In genomic region chr7:56175086-56175760, GRCh38 we compare ENCODE assay signal across 14 cellular contexts. TPM values are rescaled to one million over a fixed set of nuclear protein-coding genes. Genes with fewer than 3 reads are reported as not detected.
DNase-seq lines count a peak whose midpoint lies in the region; ATAC-seq and TF ChIP-seq lines count a peak whose summit lies in the region.
"Had no signal": no experiment of that assay in that cellular context is flagged by ENCODE, and none has a peak within 500 bp of the region (broad histone marks: within the 10 kb centered on the region; RNA-seq: fewer than 3 reads in every experiment).

No MANE protein-coding gene starts in this region.

- WGBS in esophagus muscularis mucosa, result 0% methylated on average over 6 of the region's 62 CpGs

- H3K4me1 ChIP-seq in Peyer's patch (no peaks in the 10 kb centered on the region), esophagus muscularis mucosa (peaks cover 0 to 19% (median 19%) of the 10 kb centered on the region in 4 donors), muscle layer of colon (ENCODE audit: insufficient read depth, low read length) (no peaks in the 10 kb centered on the region), tibial artery (peaks cover 0 to 20% (median 10%) of the 10 kb centered on the region in 4 donors)

- H3K9me3 ChIP-seq in Peyer's patch, result peaks cover 0 to 6% (median 0%) of the 10 kb centered on the region in 4 donors
- no peaks in the 10 kb centered on the region for H3K9me3 ChIP-seq in esophagus muscularis mucosa
- no peaks in the 10 kb centered on the region for H3K9me3 ChIP-seq in muscle layer of colon (ENCODE audit: low read length)
- no peaks in the 10 kb centered on the region for H3K9me3 ChIP-seq in tibial artery

- intact Hi-C loops in esophagus muscularis mucosa (cut with DNase I), result no loop called here
- intact Hi-C loops in tibial artery (cut with DNase I; ENCODE audit: low total_unique reads), result no loop called here

- no peak for TF ChIP-seq EP300 in esophagus muscularis mucosa (IDR thresholded peaks at IDR 0.05)

- H3K4me3 ChIP-seq in Peyer's patch (peak overlapping the region; percentile 14 to 40 (median 20)), esophagus muscularis mucosa (peak overlapping the region; percentile 58 to 63 (median 61)), muscle layer of colon (ENCODE audit: low read depth in 1 of 2, low read length in 2 of 2) (peak overlapping the region; percentile 64 to 67), tibial artery (peak overlapping the region; percentile 53 to 80)
- H3K4me3 ChIP-seq: GM23338 had no signal

- TF ChIP-seq POLR2A in Peyer's patch (IDR thresholded peaks at IDR 0.05) (no peak), esophagus muscularis mucosa (IDR thresholded peaks at IDR 0.05; ENCODE audit: low read depth) (no peak)

- H3K27me3 ChIP-seq in Peyer's patch (no peaks in the 10 kb centered on the region), esophagus muscularis mucosa (peaks cover 0 to 18% (median 0%) of the 10 kb centered on the region in 4 donors), muscle layer of colon (ENCODE audit: control insufficient read depth in 1 of 2, insufficient read depth in 2 of 2, low read length in 2 of 2) (no peaks in the 10 kb centered on the region), tibial artery (peaks cover 0 to 9% of the 10 kb centered on the region in 2 donors)

- peak in 1 of 3 donors; percentile 51 for DNase-seq in Peyer's patch
- no peak for DNase-seq in esophagus muscularis mucosa (ENCODE audit: extremely low spot score)
- DNase-seq in tibial artery, result peak; percentile 21 to 77
- no peak for DNase-seq in EL
- no peak for DNase-seq in T-helper 2 cell
- DNase-seq in epidermal melanocyte (ENCODE audit: insufficient read length, low spot score), result no peak
- DNase-seq: activated CD4-positive, alpha-beta T cell treated with anti-CD3 and anti-CD28 coated beads, Interleukin-2, amount 10 ng/mL, durations not matched to agents 24 days and 14 days; NK-92 treated with Interleukin-12 subunit alpha and Interleukin-12 subunit beta, amount 100 ng/mL, for 24 hours; T-helper 1 cell had no signal

- H3K36me3 ChIP-seq in Peyer's patch (no peaks in the 10 kb centered on the region), esophagus muscularis mucosa (no peaks in the 10 kb centered on the region), muscle layer of colon (ENCODE audit: insufficient read depth, low read length) (no peaks in the 10 kb centered on the region), tibial artery (no peaks in the 10 kb centered on the region)

- TF ChIP-seq CTCF in Peyer's patch (IDR thresholded peaks at IDR 0.05), result no peak
- no peak for TF ChIP-seq CTCF in esophagus muscularis mucosa (IDR thresholded peaks at IDR 0.05)
- TF ChIP-seq CTCF in tibial artery (IDR thresholded peaks at IDR 0.05), result no peak

- ATAC-seq in GM18498 (IDR thresholded peaks at IDR 0.05; ENCODE audit: unreplicated experiment), result no peak
- ATAC-seq: activated T-helper 17 cell treated with anti-CD3 and anti-CD28 coated beads, Interleukin-2, amount 50 U/mL, for 72 hours; esophagus mucosa; GM23338 had no signal

- H3K27ac ChIP-seq in Peyer's patch, result no peak overlapping the region
- H3K27ac ChIP-seq in esophagus muscularis mucosa (replicated peaks in 1 of 4), result no peak overlapping the region
- no peak overlapping the region for H3K27ac ChIP-seq in muscle layer of colon (ENCODE audit: low read depth, low read length)
- H3K27ac ChIP-seq in tibial artery, result peak overlapping the region; percentile 29 to 55

- no peak overlapping the region for H3K9ac ChIP-seq in muscle layer of colon (ENCODE audit: low read length)

RNA-seq across cellular contexts. Expression of gene NUPR2, which starts 59.0 kb away (rescaled TPM):
- total RNA-seq in Peyer's patch (not detected), esophagus muscularis mucosa (not detected)
- total RNA-seq: activated CD4-positive, alpha-beta T cell treated with anti-CD3 and anti-CD28 coated beads, Interleukin-2, amount 10 ng/mL, durations not matched to agents 24 days and 14 days; activated T-helper 17 cell treated with anti-CD3 and anti-CD28 coated beads, Interleukin-2, amount 50 U/mL, for 72 hours; GM23338 had no signal

Comparison
In these comparisons a context has a peak if more than half of its experiments do, and no peak if none do; other contexts are left out.
1. DNase-seq: peak in tibial artery (2 of 2); none in esophagus muscularis mucosa (single experiment), EL (single experiment), T-helper 2 cell (0 of 5) and epidermal melanocyte (single experiment).
2. H3K27ac ChIP-seq: peak in tibial artery (2 of 2); none in Peyer's patch (0 of 4), esophagus muscularis mucosa (0 of 4) and muscle layer of colon (single experiment).
3. Peak in every context shown above with its lines, with median percentiles within 50 percentile points of each other: H3K4me3 ChIP-seq.